Comparison of ENCODE assay signal across 8 cellular contexts in the genomic region with DNA sequence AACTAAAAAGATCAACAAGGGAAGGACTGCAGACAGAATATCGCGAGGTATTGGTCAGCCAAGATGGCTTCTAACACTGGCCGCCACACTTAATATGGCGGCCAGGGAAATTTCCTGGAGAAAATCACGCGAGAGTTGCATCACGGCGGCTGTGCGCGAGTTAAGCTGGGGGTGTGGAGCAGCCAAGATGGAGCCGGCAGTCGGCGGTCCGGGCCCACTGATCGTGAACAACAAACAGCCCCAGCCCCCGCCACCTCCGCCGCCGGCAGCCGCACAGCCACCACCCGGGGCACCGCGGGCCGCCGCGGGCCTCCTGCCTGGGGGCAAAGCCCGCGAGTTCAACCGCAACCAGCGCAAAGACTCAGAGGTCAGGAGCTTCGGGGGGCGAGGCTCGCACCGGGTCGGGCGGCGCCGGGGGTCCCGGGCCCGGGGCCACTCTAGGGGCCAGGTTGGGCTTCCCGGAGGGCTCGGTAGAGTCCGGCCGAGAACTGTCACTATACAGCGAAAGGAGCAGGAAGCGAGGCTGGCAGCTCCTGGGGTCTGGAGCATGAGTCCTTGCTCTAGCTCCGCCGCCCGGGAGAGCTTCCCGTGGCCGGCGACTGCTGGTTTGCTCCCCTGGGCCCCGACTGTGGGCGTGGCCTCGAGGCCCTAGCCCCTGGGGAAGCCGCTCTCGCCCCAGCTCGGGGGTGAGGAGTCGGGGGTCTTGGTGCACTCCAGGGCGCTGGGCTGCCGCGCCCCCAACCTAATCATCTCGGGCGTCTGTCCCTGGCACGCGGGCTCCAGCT. TPM values are rescaled to one million over a fixed set of nuclear protein-coding genes. Genes with fewer than 3 reads are reported as not detected.
A peak's percentile ranks its signal among the peaks of the same experiment; 100 is the strongest.
DNase-seq lines count a peak whose midpoint lies in the region; ATAC-seq and TF ChIP-seq lines count a peak whose summit lies in the region.

Gene STRIP1, plus strand, starts transcription at position 174 of the 785 bp plus-strand sequence. Its CDS starts 14 bp downstream, at position 188.

- DNase-seq in GM12864 (ENCODE audit: low read depth): peak; percentile 92
- peak; percentile 85 for DNase-seq in NCI-H1417 treated with DMSO at 0.1 percent for 48 hours (lab: John Stamatoyannopoulos, UW)
- peak; percentile 95 for DNase-seq in SW480 (ENCODE audit: low spot score)
- DNase-seq in activated naive CD8-positive, alpha-beta T cell treated with anti-CD3 and anti-CD28 coated beads, Interleukin-2, amount 50 U/mL, for 24 hours: peak; percentile 89
- peak; percentile 96 for DNase-seq in cardiac septum (ENCODE audit: low spot score)
- DNase-seq in pons (ENCODE audit: low spot score): peak; percentile 93
- peak; percentile 91 for DNase-seq in type B pancreatic cell (ENCODE audit: extremely low spot score, unreplicated experiment)

- peak; percentile 94 for ATAC-seq in HG02759 (IDR thresholded peaks at IDR 0.05; ENCODE audit: unreplicated experiment)
- peak; percentile 93 for ATAC-seq in activated naive CD8-positive, alpha-beta T cell treated with anti-CD3 and anti-CD28 coated beads, Interleukin-2, amount 50 U/mL, for 24 hours

- no peaks in the 10 kb centered on the region for H3K9me3 Mint-ChIP-seq in activated naive CD8-positive, alpha-beta T cell treated with anti-CD3 and anti-CD28 coated beads, Interleukin-2, amount 50 U/mL, for 24 hours
- H3K9me3 Mint-ChIP-seq in type B pancreatic cell: no peaks in the 10 kb centered on the region

- no peak for TF ChIP-seq CTCF in GM12864 (IDR thresholded peaks at IDR 0.05; ENCODE audit: low read depth, low read length, missing control alignments)
- TF ChIP-seq CTCF in type B pancreatic cell (conservative IDR thresholded peaks at IDR 0.05): no peak

- H3K27me3 Mint-ChIP-seq in activated naive CD8-positive, alpha-beta T cell treated with anti-CD3 and anti-CD28 coated beads, Interleukin-2, amount 50 U/mL, for 24 hours: no peaks in the 10 kb centered on the region
- no peaks in the 10 kb centered on the region for H3K27me3 Mint-ChIP-seq in type B pancreatic cell

- peaks cover 15% of the 10 kb centered on the region for H3K36me3 Mint-ChIP-seq in activated naive CD8-positive, alpha-beta T cell treated with anti-CD3 and anti-CD28 coated beads, Interleukin-2, amount 50 U/mL, for 24 hours (ENCODE audit: low read depth)
- peaks cover 18% of the 10 kb centered on the region for H3K36me3 Mint-ChIP-seq in type B pancreatic cell

- H3K4me3 Mint-ChIP-seq in activated naive CD8-positive, alpha-beta T cell treated with anti-CD3 and anti-CD28 coated beads, Interleukin-2, amount 50 U/mL, for 24 hours: peak within 1 kb of the TSS; percentile 91
- H3K4me3 Mint-ChIP-seq in type B pancreatic cell: peak within 1 kb of the TSS; percentile 98

- peak within 1 kb of the TSS; percentile 77 for H3K4me3 ChIP-seq in GM12864 (ENCODE audit: low read depth, low read length)

- intact Hi-C loops in cardiac septum (cut with DNase I): loop anchor here (5.0 kb wide), 2 partner anchors 373 to 428 kb away; partner anchors contain the start of gene LAMTOR5

- peaks cover 45% of the 10 kb centered on the region for H3K4me1 Mint-ChIP-seq in activated naive CD8-positive, alpha-beta T cell treated with anti-CD3 and anti-CD28 coated beads, Interleukin-2, amount 50 U/mL, for 24 hours
- peaks cover 26% of the 10 kb centered on the region for H3K4me1 Mint-ChIP-seq in type B pancreatic cell (ENCODE audit: unreplicated experiment)

- peak within 1 kb of the TSS; percentile 89 for H3K27ac Mint-ChIP-seq in activated naive CD8-positive, alpha-beta T cell treated with anti-CD3 and anti-CD28 coated beads, Interleukin-2, amount 50 U/mL, for 24 hours
- peak within 1 kb of the TSS; percentile 93 for H3K27ac Mint-ChIP-seq in type B pancreatic cell

RNA-seq across cellular contexts. Expression of gene STRIP1, which starts in this region (rescaled TPM):
- total RNA-seq in cardiac septum: 23.8 TPM
- total RNA-seq in type B pancreatic cell (ENCODE audit: low replicate concordance): 46.7 and 69.2 TPM in 2 replicates

Comparison
In these comparisons a context has a peak if more than half of its experiments do, and no peak if none do; other contexts are left out.
1. Peak in every context shown above with its lines: DNase-seq, ATAC-seq and H3K4me3 ChIP-seq.